Comparison of ENCODE assay signal across 12 cellular contexts in genomic region chr5:142680605-142681259, GRCh38. TPM values are rescaled to one million over a fixed set of nuclear protein-coding genes. Genes with fewer than 3 reads are reported as not detected.
DNase-seq lines count a peak whose midpoint lies in the region; ATAC-seq and TF ChIP-seq lines count a peak whose summit lies in the region.
"Had no signal": no experiment of that assay in that cellular context is flagged by ENCODE, and none has a peak within 500 bp of the region (broad histone marks: within the 10 kb centered on the region; RNA-seq: fewer than 3 reads in every experiment).

No MANE protein-coding gene starts in this region.

- no peaks in the 10 kb centered on the region for H3K36me3 ChIP-seq in mucosa of descending colon (ENCODE audit: low read depth)

- H3K4me3 ChIP-seq in choroid plexus epithelial cell (ENCODE audit: low read depth, low read length) (no peak overlapping the region), mucosa of descending colon (no peak overlapping the region)

- intact Hi-C loops in mucosa of descending colon (cut with DNase I, micrococcal nuclease) = no loop called here

- peak; percentile 86 for DNase-seq in Daoy (ENCODE audit: low read depth)
- peak; percentile 4 for DNase-seq in NCI-H146 treated with DMSO at 0.1 percent for 48 hours (lab: John Stamatoyannopoulos, UW; ENCODE audit: unreplicated experiment)
- DNase-seq in choroid plexus epithelial cell (ENCODE audit: low read depth) = peak; percentile 57
- DNase-seq in mucosa of descending colon = peak; percentile 46 to 70 (median 67)
- no peak for DNase-seq in effector CD4-positive, alpha-beta T cell
- DNase-seq: activated CD4-positive, alpha-beta T cell treated with anti-CD3 and anti-CD28 coated beads, Interleukin-2, amount 10 ng/mL, durations not matched to agents 24 days and 14 days; activated naive CD8-positive, alpha-beta T cell treated with anti-CD3 and anti-CD28 coated beads, Interleukin-2, amount 10 ng/mL, durations not matched to agents 7 days and 5 days; CD4-positive, alpha-beta T cell had no signal

- H3K4me1 ChIP-seq in mucosa of descending colon (ENCODE audit: low read depth) = peaks cover 3% of the 10 kb centered on the region

- peak; percentile 98 for ATAC-seq in mucosa of descending colon
- no peak for ATAC-seq in HG03521 (IDR thresholded peaks at IDR 0.05; ENCODE audit: unreplicated experiment)
- ATAC-seq in HG02884 (IDR thresholded peaks at IDR 0.05; ENCODE audit: unreplicated experiment) = no peak
- no peak for ATAC-seq in HG02623 (IDR thresholded peaks at IDR 0.05; ENCODE audit: unreplicated experiment)
- ATAC-seq: sciatic nerve had no signal

- no peak for TF ChIP-seq CTCF in choroid plexus epithelial cell (conservative IDR thresholded peaks at IDR 0.05; ENCODE audit: low read depth, low read length)
- no peak for TF ChIP-seq CTCF in mucosa of descending colon (IDR thresholded peaks at IDR 0.05)

- no peaks in the 10 kb centered on the region for H3K9me3 ChIP-seq in mucosa of descending colon

RNA-seq across cellular contexts. Expression of gene FGF1, which starts 5.2 kb away (rescaled TPM):
- total RNA-seq in Daoy (2014; rRNA removed; shearing (Covaris generic)) = 0.33 and 0.63 TPM in 2 replicates
- 1 to 10 TPM in 1 of 3 donors, under 1 TPM in 2; 0.31 to 3.5 (median 0.35) TPM for total RNA-seq in mucosa of descending colon
- total RNA-seq: activated CD4-positive, alpha-beta T cell treated with anti-CD3 and anti-CD28 coated beads, Interleukin-2, amount 10 ng/mL, durations not matched to agents 24 days and 14 days; activated naive CD8-positive, alpha-beta T cell treated with anti-CD3 and anti-CD28 coated beads, Interleukin-2, amount 10 ng/mL, durations not matched to agents 7 days and 5 days; CD4-positive, alpha-beta T cell had no signal
